ENCODE assay signal across 1 cellular context in the genomic region with DNA sequence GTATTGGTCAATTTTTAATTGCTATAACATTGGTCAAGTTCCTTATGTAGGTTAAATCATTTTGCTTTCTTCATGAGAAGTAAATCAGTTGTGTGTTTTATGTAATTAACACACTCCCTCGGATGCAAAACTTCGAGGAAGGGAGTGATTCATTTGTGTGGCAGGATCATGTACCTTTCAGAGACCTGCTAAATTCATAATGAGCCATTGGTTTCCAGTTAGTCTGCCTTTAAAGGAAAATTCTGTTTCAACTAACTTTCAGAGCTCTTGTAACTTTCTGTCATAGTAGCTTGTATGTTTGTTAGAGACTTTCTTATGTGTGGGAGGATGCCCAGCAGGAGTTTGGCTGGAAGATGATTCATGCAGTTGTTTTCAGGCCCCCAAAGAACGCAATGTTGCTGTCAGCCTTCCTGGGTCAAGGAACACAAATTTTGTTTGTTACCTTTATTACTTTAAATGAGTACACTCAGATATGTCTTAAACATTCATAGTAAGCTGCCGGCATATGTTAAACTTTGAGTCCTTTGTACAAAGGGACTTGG.
TF ChIP-seq lines count a peak whose summit lies in the region.

No MANE protein-coding gene starts in this region.

TF ChIP-seq in GM12878, 131 proteins besides CTCF, POLR2A, EP300 and RAD21 (continued from another document):
- TF ChIP-seq, protein P1, sequence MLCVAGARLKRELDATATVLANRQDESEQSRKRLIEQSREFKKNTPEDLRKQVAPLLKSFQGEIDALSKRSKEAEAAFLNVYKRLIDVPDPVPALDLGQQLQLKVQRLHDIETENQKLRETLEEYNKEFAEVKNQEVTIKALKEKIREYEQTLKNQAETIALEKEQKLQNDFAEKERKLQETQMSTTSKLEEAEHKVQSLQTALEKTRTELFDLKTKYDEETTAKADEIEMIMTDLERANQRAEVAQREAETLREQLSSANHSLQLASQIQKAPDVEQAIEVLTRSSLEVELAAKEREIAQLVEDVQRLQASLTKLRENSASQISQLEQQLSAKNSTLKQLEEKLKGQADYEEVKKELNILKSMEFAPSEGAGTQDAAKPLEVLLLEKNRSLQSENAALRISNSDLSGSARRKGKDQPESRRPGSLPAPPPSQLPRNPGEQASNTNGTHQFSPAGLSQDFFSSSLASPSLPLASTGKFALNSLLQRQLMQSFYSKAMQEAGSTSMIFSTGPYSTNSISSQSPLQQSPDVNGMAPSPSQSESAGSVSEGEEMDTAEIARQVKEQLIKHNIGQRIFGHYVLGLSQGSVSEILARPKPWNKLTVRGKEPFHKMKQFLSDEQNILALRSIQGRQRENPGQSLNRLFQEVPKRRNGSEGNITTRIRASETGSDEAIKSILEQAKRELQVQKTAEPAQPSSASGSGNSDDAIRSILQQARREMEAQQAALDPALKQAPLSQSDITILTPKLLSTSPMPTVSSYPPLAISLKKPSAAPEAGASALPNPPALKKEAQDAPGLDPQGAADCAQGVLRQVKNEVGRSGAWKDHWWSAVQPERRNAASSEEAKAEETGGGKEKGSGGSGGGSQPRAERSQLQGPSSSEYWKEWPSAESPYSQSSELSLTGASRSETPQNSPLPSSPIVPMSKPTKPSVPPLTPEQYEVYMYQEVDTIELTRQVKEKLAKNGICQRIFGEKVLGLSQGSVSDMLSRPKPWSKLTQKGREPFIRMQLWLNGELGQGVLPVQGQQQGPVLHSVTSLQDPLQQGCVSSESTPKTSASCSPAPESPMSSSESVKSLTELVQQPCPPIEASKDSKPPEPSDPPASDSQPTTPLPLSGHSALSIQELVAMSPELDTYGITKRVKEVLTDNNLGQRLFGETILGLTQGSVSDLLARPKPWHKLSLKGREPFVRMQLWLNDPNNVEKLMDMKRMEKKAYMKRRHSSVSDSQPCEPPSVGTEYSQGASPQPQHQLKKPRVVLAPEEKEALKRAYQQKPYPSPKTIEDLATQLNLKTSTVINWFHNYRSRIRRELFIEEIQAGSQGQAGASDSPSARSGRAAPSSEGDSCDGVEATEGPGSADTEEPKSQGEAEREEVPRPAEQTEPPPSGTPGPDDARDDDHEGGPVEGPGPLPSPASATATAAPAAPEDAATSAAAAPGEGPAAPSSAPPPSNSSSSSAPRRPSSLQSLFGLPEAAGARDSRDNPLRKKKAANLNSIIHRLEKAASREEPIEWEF (IDR thresholded peaks at IDR 0.05; ENCODE audit: insufficient replicate concordance, low read depth, low read length) = no peak
- TF ChIP-seq, protein P2, sequence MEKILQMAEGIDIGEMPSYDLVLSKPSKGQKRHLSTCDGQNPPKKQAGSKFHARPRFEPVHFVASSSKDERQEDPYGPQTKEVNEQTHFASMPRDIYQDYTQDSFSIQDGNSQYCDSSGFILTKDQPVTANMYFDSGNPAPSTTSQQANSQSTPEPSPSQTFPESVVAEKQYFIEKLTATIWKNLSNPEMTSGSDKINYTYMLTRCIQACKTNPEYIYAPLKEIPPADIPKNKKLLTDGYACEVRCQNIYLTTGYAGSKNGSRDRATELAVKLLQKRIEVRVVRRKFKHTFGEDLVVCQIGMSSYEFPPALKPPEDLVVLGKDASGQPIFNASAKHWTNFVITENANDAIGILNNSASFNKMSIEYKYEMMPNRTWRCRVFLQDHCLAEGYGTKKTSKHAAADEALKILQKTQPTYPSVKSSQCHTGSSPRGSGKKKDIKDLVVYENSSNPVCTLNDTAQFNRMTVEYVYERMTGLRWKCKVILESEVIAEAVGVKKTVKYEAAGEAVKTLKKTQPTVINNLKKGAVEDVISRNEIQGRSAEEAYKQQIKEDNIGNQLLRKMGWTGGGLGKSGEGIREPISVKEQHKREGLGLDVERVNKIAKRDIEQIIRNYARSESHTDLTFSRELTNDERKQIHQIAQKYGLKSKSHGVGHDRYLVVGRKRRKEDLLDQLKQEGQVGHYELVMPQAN (conservative IDR thresholded peaks at IDR 0.05) = no peak
- no peak for TF ChIP-seq TCF3 (IDR thresholded peaks at IDR 0.05; ENCODE audit: borderline replicate concordance, insufficient read depth, low read depth, low read length)
- TF ChIP-seq SMAD1 (IDR thresholded peaks at IDR 0.05; ENCODE audit: low read depth, partially characterized antibody) = no peak
- TF ChIP-seq MLLT1 (IDR thresholded peaks at IDR 0.05) = no peak
- no peak for TF ChIP-seq YBX1 (IDR thresholded peaks at IDR 0.05)
- TF ChIP-seq SUPT20H (IDR thresholded peaks at IDR 0.05; ENCODE audit: borderline replicate concordance, control insufficient read depth, low read depth, low read length) = no peak
- no peak for TF ChIP-seq SIN3A (IDR thresholded peaks at IDR 0.05; ENCODE audit: low read depth, low read length)
